In the genomic region with DNA sequence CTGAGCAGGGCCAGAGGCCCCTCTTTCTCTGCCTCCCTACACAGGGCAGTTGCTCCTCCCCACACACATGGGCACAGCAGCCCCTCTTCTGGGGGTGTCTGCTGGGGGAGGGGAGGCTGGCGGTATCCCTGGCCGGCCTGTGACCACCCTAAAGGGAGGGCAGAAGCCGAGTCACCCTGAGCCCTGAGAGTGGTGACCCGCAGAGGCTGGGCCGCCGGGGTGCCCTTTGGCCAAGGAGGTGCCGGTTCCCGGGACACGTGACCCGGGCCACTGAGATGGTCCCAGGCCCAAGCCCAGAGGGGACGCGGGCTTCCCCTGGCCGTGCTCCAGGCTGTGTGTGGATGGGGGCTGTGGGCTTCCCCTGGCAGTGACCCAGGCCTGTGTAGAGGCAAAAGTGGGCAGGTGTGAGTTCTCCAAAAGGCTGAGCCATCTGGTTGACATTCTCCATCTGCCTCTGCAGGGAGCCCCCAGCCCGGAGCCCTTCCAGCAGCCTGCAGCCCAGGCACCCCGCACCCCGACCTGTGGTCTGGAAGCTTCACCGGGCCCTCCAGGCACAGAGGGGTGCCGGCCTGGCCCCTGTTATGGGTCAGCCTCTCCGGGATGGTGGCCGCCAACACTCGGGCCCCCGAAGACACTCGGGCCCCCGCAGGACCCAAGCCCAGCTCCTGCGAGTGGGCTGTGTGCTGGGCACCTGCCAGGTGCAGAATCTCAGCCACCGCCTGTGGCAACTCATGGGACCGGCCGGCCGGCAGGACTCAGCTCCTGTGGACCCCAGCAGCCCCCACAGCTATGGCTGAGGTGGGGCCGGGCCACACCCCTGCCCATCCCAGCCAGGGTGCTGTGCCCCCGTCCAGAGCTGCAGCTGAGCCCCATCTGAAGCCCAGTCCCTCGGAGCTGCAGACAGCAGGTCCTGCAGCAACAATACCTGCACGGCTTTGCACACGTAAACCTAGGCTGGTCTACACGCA, we compare ENCODE assay signal across 9 cellular contexts. TPM values are rescaled to one million over a fixed set of nuclear protein-coding genes. Genes with fewer than 3 reads are reported as not detected.
DNase-seq lines count a peak whose midpoint lies in the region; ATAC-seq, FAIRE-seq and TF ChIP-seq lines count a peak whose summit lies in the region.
"Had no signal": no experiment of that assay in that cellular context is flagged by ENCODE, and none has a peak within 500 bp of the region (broad histone marks: within the 10 kb centered on the region; RNA-seq: fewer than 3 reads in every experiment).

No MANE protein-coding gene starts in this region.

- H3K4me3 Mint-ChIP-seq in CD4-positive, CD25-positive, alpha-beta regulatory T cell = peak overlapping the region in 3 of 4 donors; percentile 71 to 80 (median 78)
- peak overlapping the region; percentile 42 for H3K4me3 Mint-ChIP-seq in natural killer cell treated with Interleukin-12 subunit alpha and Interleukin-12 subunit beta and Interleukin-15 and Interleukin-18, amount 100 ng/mL, for 72 hours

- no peak overlapping the region for H3K27ac Mint-ChIP-seq in CD4-positive, CD25-positive, alpha-beta regulatory T cell
- H3K27ac Mint-ChIP-seq in natural killer cell treated with Interleukin-12 subunit alpha and Interleukin-12 subunit beta and Interleukin-15 and Interleukin-18, amount 100 ng/mL, for 72 hours = no peak overlapping the region

- no peak overlapping the region for H3K4me3 ChIP-seq in CD4-positive, CD25-positive, alpha-beta regulatory T cell (ENCODE audit: low read depth, low read length)
- H3K4me3 ChIP-seq in coronary artery = peak overlapping the region; percentile 70

- H3K27me3 ChIP-seq in CD4-positive, CD25-positive, alpha-beta regulatory T cell (ENCODE audit: control insufficient read depth, insufficient read depth, low read length) = no peaks in the 10 kb centered on the region

- no peak for ATAC-seq in CD4-positive, CD25-positive, alpha-beta regulatory T cell (ENCODE audit: low read depth in 2 of 2)
- no peak for ATAC-seq in natural killer cell treated with Interleukin-12 subunit alpha and Interleukin-12 subunit beta and Interleukin-15 and Interleukin-18, amount 100 ng/mL, for 72 hours

- no peak for DNase-seq in CD4-positive, CD25-positive, alpha-beta regulatory T cell
- DNase-seq in NCI-H1105 treated with DMSO at 0.1 percent for 48 hours (lab: John Stamatoyannopoulos, UW) (peak; percentile 24), coronary artery (ENCODE audit: low spot score) (no peak), C1 segment of cervical spinal cord (lab: John Stamatoyannopoulos, UW) (no peak), NCI-H2081 treated with DMSO at 0.1 percent for 48 hours (lab: John Stamatoyannopoulos, UW) (no peak), HTR-8/SVneo (ENCODE audit: insufficient read length, low spot score) (no peak)
- no peak for DNase-seq in natural killer cell treated with Interleukin-12 subunit alpha and Interleukin-12 subunit beta and Interleukin-15 and Interleukin-18, amount 100 ng/mL, for 72 hours (ENCODE audit: low spot score)
- no peak for DNase-seq in stimulated activated CD4-positive, alpha-beta T cell treated with anti-CD3 and anti-CD28 coated beads, Interleukin-2, amount 100 ng/mL, for 24 hours

- no peaks in the 10 kb centered on the region for H3K9me3 Mint-ChIP-seq in CD4-positive, CD25-positive, alpha-beta regulatory T cell
- no peaks in the 10 kb centered on the region for H3K9me3 Mint-ChIP-seq in natural killer cell treated with Interleukin-12 subunit alpha and Interleukin-12 subunit beta and Interleukin-15 and Interleukin-18, amount 100 ng/mL, for 72 hours

- peaks cover 31% of the 10 kb centered on the region for H3K27me3 Mint-ChIP-seq in CD4-positive, CD25-positive, alpha-beta regulatory T cell
- H3K27me3 Mint-ChIP-seq in natural killer cell treated with Interleukin-12 subunit alpha and Interleukin-12 subunit beta and Interleukin-15 and Interleukin-18, amount 100 ng/mL, for 72 hours = no peaks in the 10 kb centered on the region

- TF ChIP-seq CTCF in coronary artery (IDR thresholded peaks at IDR 0.05) = no peak

- FAIRE-seq in HTR-8/SVneo (lab: Jason Lieb, UNC) = no peak
- FAIRE-seq: GM18507 had no signal

- H3K36me3 ChIP-seq in CD4-positive, CD25-positive, alpha-beta regulatory T cell (ENCODE audit: control insufficient read depth, insufficient read depth, low read length) = no peaks in the 10 kb centered on the region

- no peak overlapping the region for H3K27ac ChIP-seq in CD4-positive, CD25-positive, alpha-beta regulatory T cell (ENCODE audit: insufficient read depth, low read length, poor library complexity, severe bottlenecking)
- no peak overlapping the region for H3K27ac ChIP-seq in coronary artery

- no peaks in the 10 kb centered on the region for H3K9me3 ChIP-seq in CD4-positive, CD25-positive, alpha-beta regulatory T cell (ENCODE audit: control insufficient read depth in 2 of 2, low read length in 2 of 2)

- H3K4me1 ChIP-seq in CD4-positive, CD25-positive, alpha-beta regulatory T cell (ENCODE audit: control insufficient read depth, insufficient read depth, low read length, poor library complexity, severe bottlenecking) = peaks cover 19% of the 10 kb centered on the region

- peaks cover 0 to 13% (median 4%) of the 10 kb centered on the region in 4 donors for H3K4me1 Mint-ChIP-seq in CD4-positive, CD25-positive, alpha-beta regulatory T cell
- H3K4me1 Mint-ChIP-seq in natural killer cell treated with Interleukin-12 subunit alpha and Interleukin-12 subunit beta and Interleukin-15 and Interleukin-18, amount 100 ng/mL, for 72 hours (ENCODE audit: low read depth in 2 of 2) = peaks cover 3% of the 10 kb centered on the region in 2 donors

- no peaks in the 10 kb centered on the region for H3K36me3 Mint-ChIP-seq in CD4-positive, CD25-positive, alpha-beta regulatory T cell
- no peaks in the 10 kb centered on the region for H3K36me3 Mint-ChIP-seq in natural killer cell treated with Interleukin-12 subunit alpha and Interleukin-12 subunit beta and Interleukin-15 and Interleukin-18, amount 100 ng/mL, for 72 hours

RNA-seq across cellular contexts. Expression of gene ADM2, which starts 1.0 kb away (rescaled TPM):
- total RNA-seq in CD4-positive, CD25-positive, alpha-beta regulatory T cell = 1.9 TPM
- polyA plus RNA-seq in CD4-positive, CD25-positive, alpha-beta regulatory T cell = under 1 TPM; 0.06 to 0.95 (median 0.28) TPM
- 1 to 10 TPM; 2.6 to 6.7 TPM for total RNA-seq in natural killer cell treated with Interleukin-12 subunit alpha and Interleukin-12 subunit beta and Interleukin-15 and Interleukin-18, amount 100 ng/mL, for 72 hours

RNA-seq across cellular contexts. Expression of gene MIOX, which starts 4.3 kb away (rescaled TPM):
- total RNA-seq in CD4-positive, CD25-positive, alpha-beta regulatory T cell = not detected
- polyA plus RNA-seq in CD4-positive, CD25-positive, alpha-beta regulatory T cell = not detected
- total RNA-seq in natural killer cell treated with Interleukin-12 subunit alpha and Interleukin-12 subunit beta and Interleukin-15 and Interleukin-18, amount 100 ng/mL, for 72 hours = under 1 TPM in 1 of 2 donors, not detected in 1; 0.45 TPM

RNA-seq across cellular contexts. Expression of gene SBF1, which starts 7.6 kb away (rescaled TPM):
- 220 TPM for total RNA-seq in CD4-positive, CD25-positive, alpha-beta regulatory T cell
- polyA plus RNA-seq in CD4-positive, CD25-positive, alpha-beta regulatory T cell = 10 to 100 TPM; 16.2 to 29.7 (median 17.6) TPM
- total RNA-seq in natural killer cell treated with Interleukin-12 subunit alpha and Interleukin-12 subunit beta and Interleukin-15 and Interleukin-18, amount 100 ng/mL, for 72 hours = 100 to 1,000 TPM; 114 to 152 TPM

RNA-seq across cellular contexts. Expression of gene LMF2, which starts 25.1 kb away (rescaled TPM):
- total RNA-seq in CD4-positive, CD25-positive, alpha-beta regulatory T cell = 113 TPM
- polyA plus RNA-seq in CD4-positive, CD25-positive, alpha-beta regulatory T cell = 10 to 100 TPM; 21.5 to 24.2 (median 21.7) TPM
- total RNA-seq in natural killer cell treated with Interleukin-12 subunit alpha and Interleukin-12 subunit beta and Interleukin-15 and Interleukin-18, amount 100 ng/mL, for 72 hours = 100 to 1,000 TPM in 1 of 2 donors, 10 to 100 TPM in 1; 97.8 to 149 TPM

RNA-seq across cellular contexts. Expression of gene NCAPH2, which starts 25.6 kb away (rescaled TPM):
- 112 TPM for total RNA-seq in CD4-positive, CD25-positive, alpha-beta regulatory T cell
- 10 to 100 TPM; 35.8 to 43.6 (median 39.8) TPM for polyA plus RNA-seq in CD4-positive, CD25-positive, alpha-beta regulatory T cell
- 100 to 1,000 TPM; 105 to 156 TPM for total RNA-seq in natural killer cell treated with Interleukin-12 subunit alpha and Interleukin-12 subunit beta and Interleukin-15 and Interleukin-18, amount 100 ng/mL, for 72 hours
